Comparison of ENCODE assay signal across 16 cellular contexts in the genomic region with DNA sequence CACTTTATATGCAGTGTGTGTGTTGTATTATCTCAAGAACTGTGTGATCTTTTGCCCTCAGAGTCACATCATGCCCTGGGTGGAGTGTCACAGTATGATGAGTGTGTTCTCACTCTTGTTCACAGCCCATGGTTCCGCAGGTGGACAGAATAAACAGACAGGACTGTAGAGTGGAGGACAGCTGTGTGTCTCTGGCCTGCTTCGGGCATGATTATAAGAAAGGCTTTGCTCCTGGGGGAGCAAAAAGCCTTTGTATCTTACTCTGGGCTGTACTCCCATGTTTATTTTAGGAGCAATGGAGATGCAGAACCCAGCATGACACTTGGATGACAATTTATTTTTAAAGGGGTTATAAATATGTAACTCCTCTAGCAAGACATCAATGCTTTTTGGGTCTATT.
"Had no signal": no experiment of that assay in that cellular context is flagged by ENCODE, and none has a peak within 500 bp of the region (broad histone marks: within the 10 kb centered on the region; RNA-seq: fewer than 3 reads in every experiment).

No MANE protein-coding gene starts in this region.

- H3K27me3 ChIP-seq: sigmoid colon, suprapubic skin, upper lobe of right lung had no signal

- H3K27ac Mint-ChIP-seq: activated CD8-positive, alpha-beta T cell treated with anti-CD3 and anti-CD28 coated beads for 36 hours; activated naive CD8-positive, alpha-beta T cell treated with anti-CD3 and anti-CD28 coated beads, Interleukin-2, amount 10 ng/mL, durations not matched to agents 7 days and 5 days; memory B cell had no signal

- H3K36me3 ChIP-seq: prostate gland, sigmoid colon, suprapubic skin, upper lobe of right lung had no signal

- H3K9me3 ChIP-seq: prostate gland, sigmoid colon, suprapubic skin, upper lobe of right lung had no signal

- H3K27ac ChIP-seq: prostate gland, sigmoid colon, suprapubic skin, upper lobe of right lung had no signal

- H3K4me1 Mint-ChIP-seq: activated naive CD8-positive, alpha-beta T cell treated with anti-CD3 and anti-CD28 coated beads, Interleukin-2, amount 10 ng/mL, durations not matched to agents 7 days and 5 days; memory B cell had no signal

- H3K4me3 Mint-ChIP-seq: activated CD8-positive, alpha-beta T cell treated with anti-CD3 and anti-CD28 coated beads for 36 hours; activated naive CD8-positive, alpha-beta T cell treated with anti-CD3 and anti-CD28 coated beads, Interleukin-2, amount 10 ng/mL, durations not matched to agents 7 days and 5 days; memory B cell; nephron progenitor cell had no signal

- DNase-seq: activated CD8-positive, alpha-beta memory T cell treated with anti-CD3 and anti-CD28 coated beads, Interleukin-2, amount 50 U/mL, for 48 hours; activated CD8-positive, alpha-beta T cell treated with anti-CD3 and anti-CD28 coated beads for 36 hours; activated naive CD8-positive, alpha-beta T cell treated with anti-CD3 and anti-CD28 coated beads, Interleukin-2, amount 10 ng/mL, durations not matched to agents 7 days and 5 days; anterior cingulate cortex; glutamatergic neuron; left colon; nephron progenitor cell; sigmoid colon; stimulated activated CD4-positive, alpha-beta T cell treated with anti-CD3 and anti-CD28 coated beads, Interleukin-4, amount 100 ng/mL, for 1 hour; stimulated activated CD8-positive, alpha-beta memory T cell treated with anti-CD3 and anti-CD28 coated beads, Interleukin-4, amount 100 ng/mL, for 48 hours; stimulated activated naive CD8-positive, alpha-beta T cell treated with anti-CD3 and anti-CD28 coated beads, Interleukin-15, Interleukin-2, amounts not matched to agents 100 U/mL and 50 U/mL, for 24 hours; T1000; upper lobe of right lung had no signal

- ATAC-seq: activated CD8-positive, alpha-beta T cell treated with anti-CD3 and anti-CD28 coated beads for 36 hours; left colon; stimulated activated naive CD8-positive, alpha-beta T cell treated with anti-CD3 and anti-CD28 coated beads, Interleukin-15, Interleukin-2, amounts not matched to agents 100 U/mL and 50 U/mL, for 24 hours; upper lobe of right lung had no signal

- H3K9me3 Mint-ChIP-seq: activated CD8-positive, alpha-beta T cell treated with anti-CD3 and anti-CD28 coated beads for 36 hours; activated naive CD8-positive, alpha-beta T cell treated with anti-CD3 and anti-CD28 coated beads, Interleukin-2, amount 10 ng/mL, durations not matched to agents 7 days and 5 days had no signal

- H3K4me1 ChIP-seq: prostate gland, sigmoid colon, suprapubic skin, upper lobe of right lung had no signal

- H3K36me3 Mint-ChIP-seq: activated naive CD8-positive, alpha-beta T cell treated with anti-CD3 and anti-CD28 coated beads, Interleukin-2, amount 10 ng/mL, durations not matched to agents 7 days and 5 days had no signal

- H3K27me3 Mint-ChIP-seq: activated naive CD8-positive, alpha-beta T cell treated with anti-CD3 and anti-CD28 coated beads, Interleukin-2, amount 10 ng/mL, durations not matched to agents 7 days and 5 days had no signal

- H3K4me3 ChIP-seq: prostate gland, sigmoid colon, suprapubic skin, upper lobe of right lung had no signal
